Comparison of ENCODE assay signal across 8 cellular contexts in genomic region chr2:113203901-113204519, GRCh38. TPM values are rescaled to one million over a fixed set of nuclear protein-coding genes. Genes with fewer than 3 reads are reported as not detected.
DNase-seq lines count a peak whose midpoint lies in the region; ATAC-seq and TF ChIP-seq lines count a peak whose summit lies in the region.

No MANE protein-coding gene starts in this region.

- ATAC-seq in GM18870 (IDR thresholded peaks at IDR 0.05; ENCODE audit: unreplicated experiment) (peak; percentile 80), HG03103 (IDR thresholded peaks at IDR 0.05; ENCODE audit: low read depth, unreplicated experiment) (peak; percentile 75), left colon (peak; percentile 59)

- intact Hi-C loops in left colon (cut with DNase I, micrococcal nuclease) = no loop called here

- H3K4me3 ChIP-seq in AG09309 (ENCODE audit: control insufficient read depth, low read depth, low read length) = no peak overlapping the region

- TF ChIP-seq CTCF in AG09309 (IDR thresholded peaks at IDR 0.05; ENCODE audit: control insufficient read depth, insufficient read depth, low read depth, low read length, missing control alignments) = peak; percentile 94

- DNase-seq in AG09309 (ENCODE audit: low read depth) (no peak), NCI-H2196 treated with DMSO at 0.1 percent for 48 hours (lab: John Stamatoyannopoulos, UW; ENCODE audit: unreplicated experiment) (peak; percentile 57), caudate nucleus (lab: John Stamatoyannopoulos, UW) (peak in 53 of 61 donors; percentile 13 to 78 (median 48)), left colon (peak in 1 of 2 donors; percentile 77)
- peak; percentile 40 to 59 (median 56) for DNase-seq in activated CD4-positive, CD25-positive, alpha-beta regulatory T cell (lab: John Stamatoyannopoulos, UW)
- DNase-seq in stimulated activated CD4-positive, alpha-beta T cell treated with anti-CD3 and anti-CD28 coated beads, TNF-alpha, amount 100 ng/mL, for 24 hours (ENCODE audit: low read depth in 3 of 3) = peak; percentile 55 to 74 (median 56)

- H3K27ac ChIP-seq in caudate nucleus (ENCODE audit: low read depth, low read length) = no peak overlapping the region

RNA-seq across cellular contexts. Expression of gene PSD4, which starts 30.2 kb away (rescaled TPM):
- total RNA-seq in left colon = 10 to 100 TPM; 68.4 to 72.1 TPM
